Comparison of ENCODE assay signal across 8 cellular contexts in genomic region chr19:50835785-50836542, GRCh38. TPM values are rescaled to one million over a fixed set of nuclear protein-coding genes. Genes with fewer than 3 reads are reported as not detected.
DNase-seq lines count a peak whose midpoint lies in the region; ATAC-seq and TF ChIP-seq lines count a peak whose summit lies in the region.

No MANE protein-coding gene starts in this region.

- no peaks in the 10 kb centered on the region for H3K9me3 Mint-ChIP-seq in activated CD4-positive, alpha-beta T cell treated with anti-CD3 and anti-CD28 coated beads for 36 hours (ENCODE audit: low read depth)
- H3K9me3 Mint-ChIP-seq in dendritic cell treated with granulocyte-macrophage colony-stimulating factor and Interleukin-4, amounts not matched to agents 40 ng/mL and 50 ng/mL, for 4 days: no peaks in the 10 kb centered on the region

- intact Hi-C loops in activated CD4-positive, alpha-beta T cell treated with anti-CD3 and anti-CD28 coated beads for 36 hours (cut with DNase I, micrococcal nuclease): loop anchor here in 1 of 2 experiments (1.0 to 5.0 kb wide), 3 partner anchors 18 to 86 kb away; no protein-coding TSS in a partner anchor
- intact Hi-C loops in dendritic cell treated with granulocyte-macrophage colony-stimulating factor and Interleukin-4, amounts not matched to agents 40 ng/mL and 50 ng/mL, for 4 days (cut with micrococcal nuclease): no loop called here
- intact Hi-C loops in lower leg skin (cut with DNase I; ENCODE audit: low total_unique reads): no loop called here

- POLR2A ChIA-PET in GM10248 (lab: Yijun Ruan, JAX): no interaction called here
- POLR2A ChIA-PET in activated CD4-positive, alpha-beta T cell treated with anti-CD3 and anti-CD28 coated beads for 36 hours (lab: Charles Lee): interaction anchor here (0.6 kb wide), 1 partner anchor 298 kb away, joined by 3 read pairs; no protein-coding TSS in a partner anchor

- no peaks in the 10 kb centered on the region for H3K36me3 Mint-ChIP-seq in activated CD4-positive, alpha-beta T cell treated with anti-CD3 and anti-CD28 coated beads for 36 hours (ENCODE audit: low read depth)
- H3K36me3 Mint-ChIP-seq in dendritic cell treated with granulocyte-macrophage colony-stimulating factor and Interleukin-4, amounts not matched to agents 40 ng/mL and 50 ng/mL, for 4 days (ENCODE audit: low read depth): no peaks in the 10 kb centered on the region

- TF ChIP-seq CTCF in GM10248 (IDR thresholded peaks at IDR 0.05; ENCODE audit: control extremely low read depth, extremely low read depth, low read depth, missing control alignments) (peak; percentile 2), HFF-Myc (IDR thresholded peaks at IDR 0.05; ENCODE audit: low read depth, low read length, missing control alignments) (no peak), lower leg skin (IDR thresholded peaks at IDR 0.05) (no peak)

- H3K4me1 Mint-ChIP-seq in activated CD4-positive, alpha-beta T cell treated with anti-CD3 and anti-CD28 coated beads for 36 hours: peaks cover 7% of the 10 kb centered on the region
- H3K4me1 Mint-ChIP-seq in dendritic cell treated with granulocyte-macrophage colony-stimulating factor and Interleukin-4, amounts not matched to agents 40 ng/mL and 50 ng/mL, for 4 days (ENCODE audit: low read depth): peaks cover 9% of the 10 kb centered on the region

- CTCF ChIA-PET in GM10248 (lab: Yijun Ruan, JAX): no interaction called here
- CTCF ChIA-PET in activated CD4-positive, alpha-beta T cell treated with anti-CD3 and anti-CD28 coated beads for 36 hours (lab: Charles Lee): interaction anchor here (1.1 kb wide), 1 partner anchor 38 kb away, joined by 4 read pairs; no protein-coding TSS in a partner anchor

- peaks cover 46% of the 10 kb centered on the region for H3K27me3 Mint-ChIP-seq in activated CD4-positive, alpha-beta T cell treated with anti-CD3 and anti-CD28 coated beads for 36 hours
- H3K27me3 Mint-ChIP-seq in dendritic cell treated with granulocyte-macrophage colony-stimulating factor and Interleukin-4, amounts not matched to agents 40 ng/mL and 50 ng/mL, for 4 days: peaks cover 69% of the 10 kb centered on the region

- peak; percentile 95 for ATAC-seq in activated CD4-positive, alpha-beta T cell treated with anti-CD3 and anti-CD28 coated beads for 36 hours
- ATAC-seq in GM21447 (IDR thresholded peaks at IDR 0.05; ENCODE audit: unreplicated experiment): no peak

- H3K4me3 ChIP-seq in HFF-Myc (replicated peaks; ENCODE audit: low read depth, low read length) (peak overlapping the region; percentile 46), lower leg skin (ENCODE audit: low read depth, poor library complexity, severe bottlenecking) (peak overlapping the region; percentile 17)

- TF ChIP-seq POLR2A in lower leg skin (IDR thresholded peaks at IDR 0.05): no peak

- DNase-seq in GM10248 (ENCODE audit: extremely low spot score) (peak; percentile 93), HFF-Myc (ENCODE audit: extremely low read depth, low read depth) (no peak), NCI-H2029 (lab: John Stamatoyannopoulos, UW) (peak; percentile 48), lower leg skin (ENCODE audit: low spot score in 2 of 2) (peak in 1 of 2 donors; percentile 89)
- peak; percentile 88 for DNase-seq in activated CD4-positive, alpha-beta T cell treated with anti-CD3 and anti-CD28 coated beads for 36 hours
- peak; percentile 77 for DNase-seq in stimulated activated CD4-positive, alpha-beta T cell treated with anti-CD3 and anti-CD28 coated beads, Interleukin-4, amount 100 ng/mL, for 1 hour

- peak overlapping the region; percentile 68 for H3K4me3 Mint-ChIP-seq in activated CD4-positive, alpha-beta T cell treated with anti-CD3 and anti-CD28 coated beads for 36 hours
- H3K4me3 Mint-ChIP-seq in dendritic cell treated with granulocyte-macrophage colony-stimulating factor and Interleukin-4, amounts not matched to agents 40 ng/mL and 50 ng/mL, for 4 days: peak overlapping the region; percentile 71

- 3 to 5% methylated on average over 32 to 48 of the region's 67 CpGs for WGBS in lower leg skin, 2 donors

- H3K27ac Mint-ChIP-seq in activated CD4-positive, alpha-beta T cell treated with anti-CD3 and anti-CD28 coated beads for 36 hours: peak overlapping the region; percentile 37
- peak overlapping the region; percentile 62 for H3K27ac Mint-ChIP-seq in dendritic cell treated with granulocyte-macrophage colony-stimulating factor and Interleukin-4, amounts not matched to agents 40 ng/mL and 50 ng/mL, for 4 days

RNA-seq across cellular contexts. Expression of gene KLK15, which starts 2.6 kb away (rescaled TPM):
- total RNA-seq in activated CD4-positive, alpha-beta T cell treated with anti-CD3 and anti-CD28 coated beads for 36 hours: not detected
- total RNA-seq in lower leg skin: not detected

RNA-seq across cellular contexts. Expression of gene KLK1, which starts 12.4 kb away (rescaled TPM):
- 1 to 10 TPM; 2.4 to 2.6 TPM for total RNA-seq in activated CD4-positive, alpha-beta T cell treated with anti-CD3 and anti-CD28 coated beads for 36 hours
- 10 to 100 TPM; 35.9 to 49.9 (median 46.6) TPM for total RNA-seq in lower leg skin

RNA-seq across cellular contexts. Expression of gene KLK3, which starts 18.8 kb away (rescaled TPM):
- total RNA-seq in activated CD4-positive, alpha-beta T cell treated with anti-CD3 and anti-CD28 coated beads for 36 hours: not detected
- total RNA-seq in lower leg skin: 100 to 1,000 TPM in 1 of 4 donors, 10 to 100 TPM in 1, 1 to 10 TPM in 1, under 1 TPM in 1; 0.13 to 119 (median 10.4) TPM

RNA-seq across cellular contexts. Expression of gene KLK2, which starts 37.3 kb away (rescaled TPM):
- total RNA-seq in activated CD4-positive, alpha-beta T cell treated with anti-CD3 and anti-CD28 coated beads for 36 hours: not detected
- total RNA-seq in lower leg skin: 10 to 100 TPM in 1 of 4 donors, 1 to 10 TPM in 1, not detected in 2; 5.3 to 31.2 TPM

RNA-seq across cellular contexts. Expression of gene ACP4, which starts 45.7 kb away (rescaled TPM):
- total RNA-seq in activated CD4-positive, alpha-beta T cell treated with anti-CD3 and anti-CD28 coated beads for 36 hours: not detected
- total RNA-seq in lower leg skin: 1 to 10 TPM in 1 of 4 donors, under 1 TPM in 1, not detected in 2; 0.58 to 3.1 TPM

Comparison
In these comparisons a context has a peak if more than half of its experiments do, and no peak if none do; other contexts are left out.
1. RNA of gene KLK1, which starts 12.4 kb away (total RNA-seq): 35.9 to 49.9 TPM in lower leg skin; 2.4 to 2.6 TPM in activated CD4-positive, alpha-beta T cell treated with anti-CD3 and anti-CD28 coated beads for 36 hours; every median in the first group is over 10 times any median in the second.